In the genomic region with DNA sequence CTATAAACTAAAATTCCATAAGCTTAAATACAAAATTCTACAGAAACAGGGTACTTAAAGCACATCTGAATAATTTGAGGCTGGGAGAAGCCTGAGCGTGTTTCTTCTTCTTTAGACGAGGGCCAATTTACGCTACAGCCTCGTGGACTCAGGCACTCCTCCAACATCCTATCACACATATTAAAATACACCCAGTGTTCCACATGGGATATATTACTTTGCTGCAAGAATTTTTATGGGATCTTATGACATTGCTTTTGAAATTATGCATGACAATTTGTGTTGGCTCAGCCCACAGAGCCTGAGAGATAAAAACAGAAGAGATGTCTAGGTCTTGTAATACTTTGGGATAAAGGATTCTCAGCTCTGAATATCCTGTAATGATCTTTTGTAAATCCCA, we compare ENCODE assay signal across 25 cellular contexts. TPM values are rescaled to one million over a fixed set of nuclear protein-coding genes. Genes with fewer than 3 reads are reported as not detected.
DNase-seq lines count a peak whose midpoint lies in the region; ATAC-seq and TF ChIP-seq lines count a peak whose summit lies in the region.
"Had no signal": no experiment of that assay in that cellular context is flagged by ENCODE, and none has a peak within 500 bp of the region (broad histone marks: within the 10 kb centered on the region; RNA-seq: fewer than 3 reads in every experiment).

No MANE protein-coding gene starts in this region.

- H3K27me3 Mint-ChIP-seq in stimulated activated memory B cell treated with anti-CD40 and anti-IgM and Interleukin-4, amounts not matched to agents 10 μg/mL and 1 μg/mL and 100 μg/mL, for 72 hours = peaks cover 4% of the 10 kb centered on the region
- H3K27me3 Mint-ChIP-seq: CD4-positive, alpha-beta T cell had no signal

- H3K4me1 ChIP-seq in mucosa of descending colon (ENCODE audit: low read depth) (no peaks in the 10 kb centered on the region), ovary (ENCODE audit: insufficient read depth) (no peaks in the 10 kb centered on the region)

- H3K27me3 ChIP-seq in ovary = no peaks in the 10 kb centered on the region
- H3K27me3 ChIP-seq: BLaER1 treated with 17β-estradiol and CSF1 and Interleukin-3, amounts not matched to agents 10 nM and 100 nM had no signal

- H3K4me1 Mint-ChIP-seq in stimulated activated memory B cell treated with anti-CD40 and anti-IgM and Interleukin-4, amounts not matched to agents 10 μg/mL and 1 μg/mL and 100 μg/mL, for 72 hours = peaks cover 14% of the 10 kb centered on the region

- TF ChIP-seq CTCF in AG09309 (IDR thresholded peaks at IDR 0.05; ENCODE audit: control insufficient read depth, insufficient read depth, low read depth, low read length, missing control alignments) = no peak
- no peak for TF ChIP-seq CTCF in fibroblast of the aortic adventitia (IDR thresholded peaks at IDR 0.05; ENCODE audit: insufficient read depth, low read length)
- TF ChIP-seq CTCF in mucosa of descending colon (IDR thresholded peaks at IDR 0.05) = no peak
- TF ChIP-seq CTCF in ovary (IDR thresholded peaks at IDR 0.05) = no peak

- WGBS in ovary, 3 donors = 25 to 36% (median 36%) methylated on average over 4 of the region's 4 CpGs

- DNase-seq in AG09309 (ENCODE audit: low read depth) (peak; percentile 64), GM04503 (ENCODE audit: low read depth) (peak; percentile 14), fibroblast of the aortic adventitia (ENCODE audit: low read depth) (peak; percentile 45), mucosa of descending colon (peak in 1 of 3 donors; percentile 24), cerebellar cortex (ENCODE audit: low spot score) (no peak), ovary (no peak)
- DNase-seq: 8988T; ACHN; CD4-positive, alpha-beta T cell; GDM1; H7; Kasumi-1; MV-4-11; NCI-H1105; NCI-H1436 treated with DMSO at 0.1 percent for 48 hours; NCI-H187 treated with DMSO at 0.1 percent for 48 hours; NCI-H524 treated with DMSO at 0.1 percent for 48 hours; NCI-H774; SHP77 had no signal

- no peaks in the 10 kb centered on the region for H3K9me3 ChIP-seq in mucosa of descending colon
- H3K9me3 ChIP-seq in ovary = no peaks in the 10 kb centered on the region
- H3K9me3 ChIP-seq: BLaER1 treated with 17β-estradiol and CSF1 and Interleukin-3, amounts not matched to agents 10 nM and 100 nM had no signal

- no peaks in the 10 kb centered on the region for H3K9me3 Mint-ChIP-seq in stimulated activated memory B cell treated with anti-CD40 and anti-IgM and Interleukin-4, amounts not matched to agents 10 μg/mL and 1 μg/mL and 100 μg/mL, for 72 hours
- H3K9me3 Mint-ChIP-seq: CD4-positive, alpha-beta T cell had no signal

- no peaks in the 10 kb centered on the region for H3K36me3 Mint-ChIP-seq in stimulated activated memory B cell treated with anti-CD40 and anti-IgM and Interleukin-4, amounts not matched to agents 10 μg/mL and 1 μg/mL and 100 μg/mL, for 72 hours

- H3K36me3 ChIP-seq in mucosa of descending colon (ENCODE audit: low read depth) (no peaks in the 10 kb centered on the region), ovary (no peaks in the 10 kb centered on the region)
- H3K36me3 ChIP-seq: BLaER1 treated with 17β-estradiol and CSF1 and Interleukin-3, amounts not matched to agents 10 nM and 100 nM had no signal

- no peak overlapping the region for H3K4me3 ChIP-seq in AG09309 (ENCODE audit: control insufficient read depth, low read depth, low read length)
- H3K4me3 ChIP-seq in fibroblast of the aortic adventitia (ENCODE audit: low read depth, low read length) = no peak overlapping the region
- H3K4me3 ChIP-seq in mucosa of descending colon = no peak overlapping the region
- H3K4me3 ChIP-seq in ovary = no peak overlapping the region
- H3K4me3 ChIP-seq: BLaER1 treated with 17β-estradiol and CSF1 and Interleukin-3, amounts not matched to agents 10 nM and 100 nM; K562 had no signal

- no peak overlapping the region for H3K27ac ChIP-seq in ovary
- H3K27ac ChIP-seq: BLaER1 treated with 17β-estradiol and CSF1 and Interleukin-3, amounts not matched to agents 10 nM and 100 nM; RWPE1 had no signal

- TF ChIP-seq EP300 in ovary (IDR thresholded peaks at IDR 0.05) = no peak

- H3K27ac Mint-ChIP-seq in stimulated activated memory B cell treated with anti-CD40 and anti-IgM and Interleukin-4, amounts not matched to agents 10 μg/mL and 1 μg/mL and 100 μg/mL, for 72 hours = no peak overlapping the region
- H3K27ac Mint-ChIP-seq: CD4-positive, alpha-beta T cell had no signal

- TF ChIP-seq POLR2A in ovary (IDR thresholded peaks at IDR 0.05) = no peak

- intact Hi-C loops in mucosa of descending colon (cut with DNase I, micrococcal nuclease) = no loop called here
- intact Hi-C loops in ovary (cut with DNase I) = loop anchor here in 2 of 4 donors (5.0 to 10.0 kb wide), 2 partner anchors 248 to 285 kb away; no protein-coding TSS in a partner anchor

- no peak overlapping the region for H3K4me3 Mint-ChIP-seq in stimulated activated memory B cell treated with anti-CD40 and anti-IgM and Interleukin-4, amounts not matched to agents 10 μg/mL and 1 μg/mL and 100 μg/mL, for 72 hours
- H3K4me3 Mint-ChIP-seq: CD4-positive, alpha-beta T cell had no signal

- ATAC-seq in mucosa of descending colon (peak; percentile 17), GM18867 (IDR thresholded peaks at IDR 0.05; ENCODE audit: unreplicated experiment) (no peak)
- no peak for ATAC-seq in stimulated activated memory B cell treated with anti-CD40 and anti-IgM and Interleukin-4, amounts not matched to agents 10 μg/mL and 1 μg/mL and 100 μg/mL, for 72 hours
- ATAC-seq: K562, Panc1 had no signal

RNA-seq across cellular contexts. Expression of gene TANGO6, which starts 3.5 kb away (rescaled TPM):
- total RNA-seq in fibroblast of the aortic adventitia (ENCODE audit: low replicate concordance) = 15.5 and 22.4 TPM in 2 replicates
- 10 to 100 TPM in 1 of 3 donors, 1 to 10 TPM in 2; 7.4 to 19.7 (median 8.2) TPM for total RNA-seq in mucosa of descending colon
- total RNA-seq in ovary = 10 to 100 TPM in 6 of 7 donors, 1 to 10 TPM in 1; 9.4 to 27.8 (median 18.3) TPM
- 1 to 10 TPM; 4.7 to 9.1 TPM for polyA plus RNA-seq in ovary

Comparison
In these comparisons a context has a peak if more than half of its experiments do, and no peak if none do; other contexts are left out.
1. DNase-seq: peak in AG09309 (single experiment), GM04503 (single experiment) and fibroblast of the aortic adventitia (single experiment); none in cerebellar cortex (single experiment) and ovary (0 of 5).